In genomic region chr3:37997321-37997720, GRCh38 we compare ENCODE assay signal across 1 cellular context.
TF ChIP-seq lines count a peak whose summit lies in the region.

No MANE protein-coding gene starts in this region.

TF ChIP-seq in K562, 482 proteins besides CTCF, POLR2A, EP300 and RAD21:
- TF ChIP-seq PRPF4 (IDR thresholded peaks at IDR 0.05; ENCODE audit: insufficient read depth, low read depth, low read length, poor library complexity, severe bottlenecking) (no peak), JUN (IDR thresholded peaks at IDR 0.05; ENCODE audit: borderline replicate concordance, low read depth, low read length) (no peak), JUN (CRISPR knock-in tag; IDR thresholded peaks at IDR 0.05; ENCODE audit: borderline replicate concordance) (0 out of 2 replicates have a peak, but pooled peaks have one; percentile 66), PBX2 (CRISPR knock-in tag; IDR thresholded peaks at IDR 0.05; ENCODE audit: low read depth) (no peak), PBX2 (tag; conservative IDR thresholded peaks at IDR 0.05; ENCODE audit: low read depth) (no peak), CBFB (CRISPR knock-in tag; IDR thresholded peaks at IDR 0.05) (0 out of 2 replicates have a peak, but pooled peaks have one; percentile 14), PTTG1 (tag; IDR thresholded peaks at IDR 0.05; ENCODE audit: low read depth) (no peak)
